Comparison of ENCODE assay signal across 8 cellular contexts in the genomic region with DNA sequence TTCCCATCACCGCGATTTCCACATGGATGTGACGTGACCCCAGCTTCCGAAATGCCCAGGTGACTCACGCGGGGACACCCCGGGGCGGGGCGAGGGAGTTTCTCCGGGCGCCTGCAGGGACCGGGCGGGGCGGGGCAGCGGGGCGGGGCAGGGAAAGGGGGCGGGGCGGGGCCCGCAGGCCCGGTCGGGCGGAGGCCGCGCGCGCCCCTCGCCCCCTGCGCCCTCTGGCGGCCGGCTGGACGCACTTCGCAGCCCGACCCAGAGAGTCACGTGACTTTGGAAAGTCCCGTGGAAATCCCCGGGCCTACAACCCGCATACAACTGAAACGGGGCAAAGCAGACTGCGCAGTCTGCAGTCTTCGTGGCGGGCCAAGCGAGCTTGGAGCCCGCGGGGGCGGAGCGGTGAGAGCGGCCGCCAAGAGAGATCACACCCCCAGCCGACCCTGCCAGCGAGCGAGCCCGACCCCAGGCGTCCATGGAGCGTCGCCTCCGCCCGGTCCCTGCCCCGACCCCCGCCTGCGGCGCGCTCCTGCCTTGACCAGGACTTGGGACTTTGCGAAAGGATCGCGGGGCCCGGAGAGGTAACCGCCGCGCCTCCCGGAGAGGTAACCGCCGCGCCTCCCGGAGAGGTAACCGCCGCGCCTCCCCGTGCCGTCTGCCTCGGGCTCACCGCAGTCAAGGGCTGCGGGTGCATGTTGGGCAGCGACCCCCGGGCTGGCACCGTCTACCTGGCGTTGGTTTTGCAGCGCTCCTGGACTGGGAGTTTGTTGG. TPM values are rescaled to one million over a fixed set of nuclear protein-coding genes. Genes with fewer than 3 reads are reported as not detected.
A peak's percentile ranks its signal among the peaks of the same experiment; 100 is the strongest.
DNase-seq lines count a peak whose midpoint lies in the region; TF ChIP-seq lines count a peak whose summit lies in the region.

Gene TNFAIP3, plus strand, starts transcription at position 346 of the 771 bp plus-strand sequence. CDS start 3,969 bp downstream, outside the sequence.

- peak; percentile 81 to 92 for TF ChIP-seq POLR2A in suprapubic skin (IDR thresholded peaks at IDR 0.05)

- H3K36me3 ChIP-seq in HAP-1 (replicated peaks) (no peaks in the 10 kb centered on the region), suprapubic skin (no peaks in the 10 kb centered on the region)

- TF ChIP-seq EP300 in suprapubic skin (IDR thresholded peaks at IDR 0.05), result no peak

- no peaks in the 10 kb centered on the region for H3K9me3 ChIP-seq in HAP-1
- H3K9me3 ChIP-seq in suprapubic skin, result no peaks in the 10 kb centered on the region

- DNase-seq in GM04504 (ENCODE audit: low read depth), result peak; percentile 90
- DNase-seq in HAP-1 (ENCODE audit: low spot score in 2 of 2), result peak; percentile 79 to 87
- DNase-seq in M059J (ENCODE audit: low read depth), result peak; percentile 93
- peak; percentile 95 for DNase-seq in SK-MEL-5 (ENCODE audit: low read depth, low spot score)
- peak; percentile 95 for DNase-seq in activated naive CD4-positive, alpha-beta T cell treated with Interleukin-2 at 50 U/mL for 16 hours
- DNase-seq in germinal center (ENCODE audit: low spot score), result peak; percentile 93
- DNase-seq in occipital lobe (lab: John Stamatoyannopoulos, UW), result peak; percentile 73
- peak; percentile 95 to 97 for DNase-seq in suprapubic skin (ENCODE audit: low spot score in 2 of 2)

- peak within 1 kb of the TSS; percentile 94 for H3K27ac ChIP-seq in suprapubic skin

- TF ChIP-seq CTCF in suprapubic skin (IDR thresholded peaks at IDR 0.05), result peak; percentile 85 to 87

- peaks cover 4% of the 10 kb centered on the region; the same call in 1 of the 2 replicates for H3K27me3 ChIP-seq in HAP-1 (ENCODE audit: low read depth)
- H3K27me3 ChIP-seq in suprapubic skin, result no peaks in the 10 kb centered on the region

- peak within 1 kb of the TSS; percentile 60 for H3K4me3 ChIP-seq in HAP-1
- H3K4me3 ChIP-seq in suprapubic skin, result peak within 1 kb of the TSS; percentile 97

- WGBS in suprapubic skin, result 0% methylated on average over 4 of the region's 87 CpGs

- peaks cover 25% of the 10 kb centered on the region for H3K4me1 ChIP-seq in HAP-1
- peaks cover 49% of the 10 kb centered on the region for H3K4me1 ChIP-seq in suprapubic skin

- in situ Hi-C loops in HAP-1 (cut with MboI; ENCODE audit: low sequenced_read_pairs) (loop anchor here (10.0 kb wide), 1 partner anchor 152 kb away; no protein-coding TSS in a partner anchor), SK-MEL-5 (cut with HindIII; ENCODE audit: low pct_unique_long_range_greater_than_20kb, low sequenced_read_pairs) (no loop called here)

RNA-seq across cellular contexts. Expression of gene TNFAIP3, which starts in this region (rescaled TPM):
- total RNA-seq in M059J (2014; rRNA removed; shearing (Covaris generic)), result 5.5 and 7.7 TPM in 2 replicates
- 107 and 110 TPM in 2 replicates for total RNA-seq in SK-MEL-5 (2014; rRNA removed; shearing (Covaris generic))
- polyA plus RNA-seq in SK-MEL-5 (2015; cell fraction: cytosol; rRNA removed), result 105 and 128 TPM in 2 replicates
- polyA plus RNA-seq in SK-MEL-5 (2015; cell fraction: nucleus; rRNA removed), result 645 and 654 TPM in 2 replicates
- total RNA-seq in occipital lobe (0.78 TPM), suprapubic skin (100 to 1,000 TPM in 3 of 4 donors, 10 to 100 TPM in 1; 64.1 to 146 (median 111) TPM)

Comparison
In these comparisons a context has a peak if more than half of its experiments do, and no peak if none do; other contexts are left out.
1. Peak in every context shown above with its lines: DNase-seq, H3K4me3 ChIP-seq and H3K27ac ChIP-seq.
2. Peak in DNase-seq in occipital lobe; RNA of the gene not detected or under 1 TPM.